36 cellular contexts compared by ENCODE assay signal in genomic region chr2:176984987-176985386, GRCh38.
"Had no signal": no experiment of that assay in that cellular context is flagged by ENCODE, and none has a peak within 500 bp of the region (broad histone marks: within the 10 kb centered on the region; RNA-seq: fewer than 3 reads in every experiment).

No MANE protein-coding gene starts in this region.

- H3K4me3 Mint-ChIP-seq: activated CD4-positive, alpha-beta memory T cell treated with anti-CD3 and anti-CD28 coated beads for 36 hours; activated CD4-positive, alpha-beta T cell treated with anti-CD3 and anti-CD28 coated beads for 36 hours; activated CD4-positive, alpha-beta T cell treated with anti-CD3 and anti-CD28 coated beads, Interleukin-2, amount 10 ng/mL, durations not matched to agents 24 days and 14 days; activated CD8-positive, alpha-beta memory T cell treated with anti-CD3 and anti-CD28 coated beads, Interleukin-2, amount 10 ng/mL, durations not matched to agents 7 days and 5 days; activated CD8-positive, alpha-beta T cell treated with anti-CD3 and anti-CD28 coated beads, Interleukin-2, amount 10 ng/mL, durations not matched to agents 7 days and 5 days; activated naive CD4-positive, alpha-beta T cell treated with anti-CD3 and anti-CD28 coated beads for 36 hours; activated naive CD4-positive, alpha-beta T cell treated with anti-CD3 and anti-CD28 coated beads, Interleukin-2, amount 50 U/mL, for 24 hours; activated naive CD8-positive, alpha-beta T cell treated with anti-CD3 and anti-CD28 coated beads for 36 hours; activated naive CD8-positive, alpha-beta T cell treated with anti-CD3 and anti-CD28 coated beads, Interleukin-2, amount 50 U/mL, for 24 hours; activated T-helper 1 cell treated with anti-CD3 and anti-CD28 coated beads, Interleukin-12 subunit alpha, Interleukin-12 subunit beta, Interleukin-2, Interleukin-4 antibody, amounts not matched to agents 30 ng/mL and 10 ng/mL and 1 ng/mL, durations not matched to agents 14 hours and 24 hours and 36 hours; effector memory CD8-positive, alpha-beta T cell; T-helper 17 cell; T-helper 2 cell treated with Interferon-gamma antibody and Interleukin-4, amounts not matched to agents 5 μg/mL and 100 μg/mL, for 36 hours had no signal

- H3K4me1 Mint-ChIP-seq: activated CD4-positive, alpha-beta T cell treated with anti-CD3 and anti-CD28 coated beads for 36 hours; activated CD4-positive, alpha-beta T cell treated with anti-CD3 and anti-CD28 coated beads, Interleukin-2, amount 10 ng/mL, durations not matched to agents 24 days and 14 days; activated CD8-positive, alpha-beta memory T cell treated with anti-CD3 and anti-CD28 coated beads, Interleukin-2, amount 10 ng/mL, durations not matched to agents 7 days and 5 days; activated naive CD4-positive, alpha-beta T cell treated with anti-CD3 and anti-CD28 coated beads, Interleukin-2, amount 50 U/mL, for 24 hours; activated naive CD8-positive, alpha-beta T cell treated with anti-CD3 and anti-CD28 coated beads, Interleukin-2, amount 50 U/mL, for 24 hours; T-helper 17 cell had no signal

- H3K4me1 ChIP-seq: adrenal gland, body of pancreas, esophagus muscularis mucosa, foreskin keratinocyte, gastrocnemius medialis, heart left ventricle had no signal

- H3K36me3 ChIP-seq: adrenal gland, esophagus muscularis mucosa, gastrocnemius medialis, heart left ventricle, WERI-Rb-1 had no signal

- H3K4me3 ChIP-seq: adrenal gland, body of pancreas, esophagus muscularis mucosa, gastrocnemius medialis, heart left ventricle had no signal

- H3K27ac ChIP-seq: adrenal gland, body of pancreas, esophagus muscularis mucosa, foreskin keratinocyte, gastrocnemius medialis, heart left ventricle, WERI-Rb-1 had no signal

- H3K9me3 Mint-ChIP-seq: activated CD4-positive, alpha-beta memory T cell treated with anti-CD3 and anti-CD28 coated beads for 36 hours; activated naive CD4-positive, alpha-beta T cell treated with anti-CD3 and anti-CD28 coated beads for 36 hours; activated naive CD4-positive, alpha-beta T cell treated with anti-CD3 and anti-CD28 coated beads, Interleukin-2, amount 50 U/mL, for 24 hours; activated naive CD8-positive, alpha-beta T cell treated with anti-CD3 and anti-CD28 coated beads for 36 hours; activated naive CD8-positive, alpha-beta T cell treated with anti-CD3 and anti-CD28 coated beads, Interleukin-2, amount 50 U/mL, for 24 hours; activated T-helper 1 cell treated with anti-CD3 and anti-CD28 coated beads, Interleukin-12 subunit alpha, Interleukin-12 subunit beta, Interleukin-2, Interleukin-4 antibody, amounts not matched to agents 30 ng/mL and 10 ng/mL and 1 ng/mL, durations not matched to agents 14 hours and 24 hours and 36 hours; activated T-helper 2 cell treated with anti-CD3 and anti-CD28 coated beads, Interferon-gamma antibody, Interleukin-2, Interleukin-4, amounts not matched to agents 10 μg/mL and 5 μg/mL and 100 μg/mL, durations not matched to agents 14 hours and 24 hours and 36 hours; effector memory CD8-positive, alpha-beta T cell; T-helper 2 cell treated with Interferon-gamma antibody and Interleukin-4, amounts not matched to agents 5 μg/mL and 100 μg/mL, for 36 hours had no signal

- H3K9me3 ChIP-seq: adrenal gland, body of pancreas, esophagus muscularis mucosa, gastrocnemius medialis, heart left ventricle had no signal

- H3K36me3 Mint-ChIP-seq: activated CD4-positive, alpha-beta memory T cell treated with anti-CD3 and anti-CD28 coated beads for 36 hours; activated CD8-positive, alpha-beta memory T cell treated with anti-CD3 and anti-CD28 coated beads, Interleukin-2, amount 10 ng/mL, durations not matched to agents 7 days and 5 days; activated naive CD4-positive, alpha-beta T cell treated with anti-CD3 and anti-CD28 coated beads, Interleukin-2, amount 50 U/mL, for 24 hours; activated naive CD8-positive, alpha-beta T cell treated with anti-CD3 and anti-CD28 coated beads for 36 hours had no signal

- H3K27ac Mint-ChIP-seq: activated CD4-positive, alpha-beta memory T cell treated with anti-CD3 and anti-CD28 coated beads for 36 hours; activated CD4-positive, alpha-beta T cell treated with anti-CD3 and anti-CD28 coated beads for 36 hours; activated CD4-positive, alpha-beta T cell treated with anti-CD3 and anti-CD28 coated beads, Interleukin-2, amount 10 ng/mL, durations not matched to agents 24 days and 14 days; activated CD8-positive, alpha-beta memory T cell treated with anti-CD3 and anti-CD28 coated beads, Interleukin-2, amount 10 ng/mL, durations not matched to agents 7 days and 5 days; activated CD8-positive, alpha-beta T cell treated with anti-CD3 and anti-CD28 coated beads, Interleukin-2, amount 10 ng/mL, durations not matched to agents 7 days and 5 days; activated naive CD4-positive, alpha-beta T cell treated with anti-CD3 and anti-CD28 coated beads for 36 hours; activated naive CD4-positive, alpha-beta T cell treated with anti-CD3 and anti-CD28 coated beads, Interleukin-2, amount 50 U/mL, for 24 hours; activated naive CD8-positive, alpha-beta T cell treated with anti-CD3 and anti-CD28 coated beads for 36 hours; activated naive CD8-positive, alpha-beta T cell treated with anti-CD3 and anti-CD28 coated beads, Interleukin-2, amount 50 U/mL, for 24 hours; activated T-helper 1 cell treated with anti-CD3 and anti-CD28 coated beads, Interleukin-12 subunit alpha, Interleukin-12 subunit beta, Interleukin-2, Interleukin-4 antibody, amounts not matched to agents 30 ng/mL and 10 ng/mL and 1 ng/mL, durations not matched to agents 14 hours and 24 hours and 36 hours; activated T-helper 2 cell treated with anti-CD3 and anti-CD28 coated beads, Interferon-gamma antibody, Interleukin-2, Interleukin-4, amounts not matched to agents 10 μg/mL and 5 μg/mL and 100 μg/mL, durations not matched to agents 14 hours and 24 hours and 36 hours; effector memory CD8-positive, alpha-beta T cell; T-helper 17 cell; T-helper 2 cell treated with Interferon-gamma antibody and Interleukin-4, amounts not matched to agents 5 μg/mL and 100 μg/mL, for 36 hours had no signal

- ATAC-seq: activated CD4-positive, alpha-beta T cell treated with anti-CD3 and anti-CD28 coated beads for 36 hours; activated CD8-positive, alpha-beta memory T cell treated with anti-CD3 and anti-CD28 coated beads, Interleukin-2, amount 10 ng/mL, durations not matched to agents 7 days and 5 days; activated CD8-positive, alpha-beta T cell treated with anti-CD3 and anti-CD28 coated beads, Interleukin-2, amount 10 ng/mL, durations not matched to agents 7 days and 5 days; activated naive CD8-positive, alpha-beta T cell treated with anti-CD3 and anti-CD28 coated beads, Interleukin-2, amount 50 U/mL, for 24 hours; body of pancreas; effector memory CD8-positive, alpha-beta T cell; foreskin keratinocyte; gastrocnemius medialis; heart left ventricle; T-helper 17 cell had no signal

- H3K27me3 ChIP-seq: adrenal gland, body of pancreas had no signal

- DNase-seq: activated CD4-positive, alpha-beta memory T cell treated with anti-CD3 and anti-CD28 coated beads for 36 hours; activated CD4-positive, alpha-beta T cell treated with anti-CD3 and anti-CD28 coated beads for 36 hours; activated CD4-positive, alpha-beta T cell treated with anti-CD3 and anti-CD28 coated beads, Interleukin-2, amount 10 ng/mL, durations not matched to agents 24 days and 14 days; activated CD4-positive, CD25-positive, alpha-beta regulatory T cell; activated CD4-positive, CD25-positive, alpha-beta regulatory T cell treated with anti-CD3 and anti-CD28 coated beads, Interleukin-2, amount 50 U/mL, for 72 hours; activated CD8-positive, alpha-beta memory T cell treated with anti-CD3 and anti-CD28 coated beads, Interleukin-2, amount 10 ng/mL, durations not matched to agents 7 days and 5 days; activated CD8-positive, alpha-beta memory T cell treated with anti-CD3 and anti-CD28 coated beads, Interleukin-2, amount 50 U/mL, for 4 hours; activated CD8-positive, alpha-beta T cell treated with anti-CD3 and anti-CD28 coated beads, Interleukin-2, amount 10 ng/mL, durations not matched to agents 7 days and 5 days; activated effector memory CD4-positive, alpha-beta T cell treated with anti-CD3 and anti-CD28 coated beads, Interleukin-2, amount 50 U/mL, for 16 hours; activated naive CD4-positive, alpha-beta T cell treated with anti-CD3 and anti-CD28 coated beads for 36 hours; activated naive CD8-positive, alpha-beta T cell treated with anti-CD3 and anti-CD28 coated beads for 36 hours; activated naive CD8-positive, alpha-beta T cell treated with anti-CD3 and anti-CD28 coated beads, Interleukin-2, amount 50 U/mL, for 24 hours; activated T-cell treated with anti-CD3 and anti-CD28 coated beads, Interleukin-2, amount 50 U/mL, for 1 hour; activated T-cell treated with anti-CD3 and anti-CD28 coated beads, Interleukin-2, amount 50 U/mL, for 48 hours; adrenal gland; amygdala; aorta; body of pancreas; caudate nucleus; cortex of kidney; dermis blood vessel endothelial cell; effector CD4-positive, alpha-beta T cell; effector memory CD8-positive, alpha-beta T cell; erythroblast; foreskin keratinocyte; gastrocnemius medialis; glutamatergic neuron; heart left ventricle; T-helper 17 cell; T1000; WERI-Rb-1 had no signal
